ENCODE assay signal across 21 cellular contexts in the genomic region with DNA sequence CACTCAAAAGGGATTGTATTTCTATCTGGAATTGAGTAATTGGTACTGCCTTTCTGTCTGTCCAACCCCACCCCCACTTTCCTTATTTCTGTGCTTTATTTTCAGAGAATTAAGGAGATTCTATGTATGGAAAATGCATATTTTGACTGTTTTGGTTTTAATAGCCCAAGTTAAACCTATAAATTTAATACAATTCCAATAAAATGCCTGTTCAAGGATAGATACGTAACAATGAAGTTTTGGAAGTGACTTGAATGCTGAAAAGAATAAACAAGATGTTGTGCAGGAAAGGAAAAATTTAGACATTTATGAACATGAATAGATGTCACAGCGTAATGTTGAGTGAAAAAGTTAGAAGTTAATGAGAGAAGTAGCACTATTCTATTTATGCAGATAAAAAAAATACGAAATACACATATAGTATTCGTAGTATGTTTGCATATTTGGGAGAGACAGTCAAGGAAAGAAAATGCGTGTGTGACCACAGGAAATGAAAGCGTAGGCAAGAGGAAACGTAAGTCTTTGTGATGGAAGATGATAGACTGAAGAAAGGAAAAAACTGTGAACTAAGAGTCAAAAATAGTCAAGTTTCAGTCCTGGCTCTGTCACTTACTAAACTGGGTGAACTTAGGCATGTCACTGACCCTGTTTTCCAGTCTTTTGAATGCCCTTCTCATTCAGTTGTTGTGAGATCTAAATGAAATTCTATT.
DNase-seq lines count a peak whose midpoint lies in the region; ATAC-seq and TF ChIP-seq lines count a peak whose summit lies in the region.
"Had no signal": no experiment of that assay in that cellular context is flagged by ENCODE, and none has a peak within 500 bp of the region (broad histone marks: within the 10 kb centered on the region; RNA-seq: fewer than 3 reads in every experiment).

No MANE protein-coding gene starts in this region.

- no peak for DNase-seq in activated naive CD4-positive, alpha-beta T cell treated with anti-CD3 and anti-CD28 coated beads for 36 hours
- DNase-seq in activated naive CD8-positive, alpha-beta T cell treated with anti-CD3 and anti-CD28 coated beads, Interleukin-2, amount 50 U/mL, for 24 hours, result no peak
- no peak for DNase-seq in stimulated activated naive CD8-positive, alpha-beta T cell treated with anti-CD3 and anti-CD28 coated beads, Interleukin-15, Interleukin-2, amounts not matched to agents 100 U/mL and 50 U/mL, for 24 hours
- DNase-seq in HK-2 (ENCODE audit: unreplicated experiment), result no peak
- no peak for DNase-seq in CD8-positive, alpha-beta T cell
- DNase-seq: activated B cell treated with CpG ODN at 0.5 μM for 24 hours; activated effector memory CD4-positive, alpha-beta T cell treated with anti-CD3 and anti-CD28 coated beads, Interleukin-2, amount 50 U/mL, for 16 hours; aorta; CD4-positive, alpha-beta memory T cell; DMS53; head of caudate nucleus; NCI-H1417; NCI-H2107; NCI-H510A; occipital lobe; SHP77; T-cell had no signal

- H3K4me1 Mint-ChIP-seq in activated naive CD4-positive, alpha-beta T cell treated with anti-CD3 and anti-CD28 coated beads, Interleukin-2, amount 50 U/mL, for 24 hours, result peaks cover 28% of the 10 kb centered on the region
- peaks cover 37% of the 10 kb centered on the region for H3K4me1 Mint-ChIP-seq in activated naive CD4-positive, alpha-beta T cell treated with anti-CD3 and anti-CD28 coated beads for 36 hours (ENCODE audit: low read depth)
- peaks cover 49% of the 10 kb centered on the region for H3K4me1 Mint-ChIP-seq in activated naive CD8-positive, alpha-beta T cell treated with anti-CD3 and anti-CD28 coated beads, Interleukin-2, amount 50 U/mL, for 24 hours
- H3K4me1 Mint-ChIP-seq in CD8-positive, alpha-beta T cell (ENCODE audit: low read depth), result peaks cover 29% of the 10 kb centered on the region

- H3K36me3 ChIP-seq in HUES6 (ENCODE audit: control insufficient read depth, insufficient read depth, low read length), result no peaks in the 10 kb centered on the region
- H3K36me3 ChIP-seq in CD8-positive, alpha-beta T cell (ENCODE audit: insufficient read depth, low read length), result no peaks in the 10 kb centered on the region
- H3K36me3 ChIP-seq: right atrium auricular region had no signal

- H3K4me3 ChIP-seq in HUES6 (ENCODE audit: low read depth, low read length), result peak overlapping the region; percentile 44; the same call in 1 of the 2 replicates
- H3K4me3 ChIP-seq in CD8-positive, alpha-beta T cell (ENCODE audit: low read depth, low read length), result no peak overlapping the region
- H3K4me3 ChIP-seq: right atrium auricular region had no signal

- no peak overlapping the region for H3K9ac ChIP-seq in HUES6 (ENCODE audit: low read length)

- peaks cover 100% of the 10 kb centered on the region for H3K27me3 ChIP-seq in HUES6 (ENCODE audit: control insufficient read depth, insufficient read depth, low read length)
- peaks cover 78% of the 10 kb centered on the region for H3K27me3 ChIP-seq in CD8-positive, alpha-beta T cell (ENCODE audit: insufficient read depth, low read length)

- peaks cover 65% of the 10 kb centered on the region for H3K27me3 Mint-ChIP-seq in activated naive CD4-positive, alpha-beta T cell treated with anti-CD3 and anti-CD28 coated beads, Interleukin-2, amount 50 U/mL, for 24 hours
- H3K27me3 Mint-ChIP-seq in activated naive CD4-positive, alpha-beta T cell treated with anti-CD3 and anti-CD28 coated beads for 36 hours (ENCODE audit: low read depth), result peaks cover 72% of the 10 kb centered on the region
- peaks cover 84% of the 10 kb centered on the region for H3K27me3 Mint-ChIP-seq in activated naive CD8-positive, alpha-beta T cell treated with anti-CD3 and anti-CD28 coated beads, Interleukin-2, amount 50 U/mL, for 24 hours
- H3K27me3 Mint-ChIP-seq in CD8-positive, alpha-beta T cell (ENCODE audit: low read depth), result peaks cover 81% of the 10 kb centered on the region

- no peaks in the 10 kb centered on the region for H3K36me3 Mint-ChIP-seq in activated naive CD4-positive, alpha-beta T cell treated with anti-CD3 and anti-CD28 coated beads, Interleukin-2, amount 50 U/mL, for 24 hours
- no peaks in the 10 kb centered on the region for H3K36me3 Mint-ChIP-seq in activated naive CD4-positive, alpha-beta T cell treated with anti-CD3 and anti-CD28 coated beads for 36 hours (ENCODE audit: low read depth)
- peaks cover 2% of the 10 kb centered on the region for H3K36me3 Mint-ChIP-seq in activated naive CD8-positive, alpha-beta T cell treated with anti-CD3 and anti-CD28 coated beads, Interleukin-2, amount 50 U/mL, for 24 hours (ENCODE audit: low read depth)
- no peaks in the 10 kb centered on the region for H3K36me3 Mint-ChIP-seq in CD8-positive, alpha-beta T cell
- H3K36me3 Mint-ChIP-seq: CD4-positive, alpha-beta memory T cell; T-cell had no signal

- no peaks in the 10 kb centered on the region for H3K9me3 Mint-ChIP-seq in activated naive CD4-positive, alpha-beta T cell treated with anti-CD3 and anti-CD28 coated beads, Interleukin-2, amount 50 U/mL, for 24 hours
- H3K9me3 Mint-ChIP-seq in activated naive CD4-positive, alpha-beta T cell treated with anti-CD3 and anti-CD28 coated beads for 36 hours, result no peaks in the 10 kb centered on the region
- no peaks in the 10 kb centered on the region for H3K9me3 Mint-ChIP-seq in activated naive CD8-positive, alpha-beta T cell treated with anti-CD3 and anti-CD28 coated beads, Interleukin-2, amount 50 U/mL, for 24 hours
- H3K9me3 Mint-ChIP-seq in CD8-positive, alpha-beta T cell, result no peaks in the 10 kb centered on the region
- H3K9me3 Mint-ChIP-seq: activated B cell treated with CpG ODN at 0.5 μM for 24 hours, T-cell had no signal

- H3K27ac ChIP-seq in HUES6 (ENCODE audit: low read depth, low read length), result no peak overlapping the region
- H3K27ac ChIP-seq in CD8-positive, alpha-beta T cell (ENCODE audit: low read depth, low read length), result no peak overlapping the region
- H3K27ac ChIP-seq: right atrium auricular region had no signal

- ATAC-seq in activated naive CD8-positive, alpha-beta T cell treated with anti-CD3 and anti-CD28 coated beads, Interleukin-2, amount 50 U/mL, for 24 hours, result peak; percentile 81
- ATAC-seq in stimulated activated naive CD8-positive, alpha-beta T cell treated with anti-CD3 and anti-CD28 coated beads, Interleukin-15, Interleukin-2, amounts not matched to agents 100 U/mL and 50 U/mL, for 24 hours, result peak; percentile 70
- ATAC-seq in CD8-positive, alpha-beta T cell, result no peak
- ATAC-seq in esophagus mucosa, result no peak

- CTCF ChIA-PET in activated naive CD4-positive, alpha-beta T cell treated with anti-CD3 and anti-CD28 coated beads for 36 hours (lab: Charles Lee), result no interaction called here
- CTCF ChIA-PET in CD8-positive, alpha-beta T cell (lab: Charles Lee), result no interaction called here

- H3K4me1 ChIP-seq in HUES6 (ENCODE audit: control insufficient read depth, insufficient read depth, low read length), result peaks cover 44% of the 10 kb centered on the region
- peaks cover 33% of the 10 kb centered on the region for H3K4me1 ChIP-seq in CD8-positive, alpha-beta T cell (ENCODE audit: insufficient read depth, low read length)

- intact Hi-C loops in activated naive CD4-positive, alpha-beta T cell treated with anti-CD3 and anti-CD28 coated beads for 36 hours (cut with micrococcal nuclease), result no loop called here
- intact Hi-C loops in CD8-positive, alpha-beta T cell (cut with DNase I, micrococcal nuclease), result no loop called here

- no peak overlapping the region for H3K27ac Mint-ChIP-seq in activated naive CD4-positive, alpha-beta T cell treated with anti-CD3 and anti-CD28 coated beads, Interleukin-2, amount 50 U/mL, for 24 hours
- H3K27ac Mint-ChIP-seq in activated naive CD4-positive, alpha-beta T cell treated with anti-CD3 and anti-CD28 coated beads for 36 hours, result no peak overlapping the region
- peak overlapping the region; percentile 56 for H3K27ac Mint-ChIP-seq in activated naive CD8-positive, alpha-beta T cell treated with anti-CD3 and anti-CD28 coated beads, Interleukin-2, amount 50 U/mL, for 24 hours
- H3K27ac Mint-ChIP-seq in CD8-positive, alpha-beta T cell, result no peak overlapping the region
- H3K27ac Mint-ChIP-seq: activated B cell treated with CpG ODN at 0.5 μM for 24 hours had no signal

- POLR2A ChIA-PET in CD8-positive, alpha-beta T cell (lab: Charles Lee), result no interaction called here

- no peaks in the 10 kb centered on the region for H3K9me3 ChIP-seq in HUES6 (ENCODE audit: control insufficient read depth, insufficient read depth, low read depth, low read length)
- no peaks in the 10 kb centered on the region for H3K9me3 ChIP-seq in CD8-positive, alpha-beta T cell (ENCODE audit: low read length)
- H3K9me3 ChIP-seq: right atrium auricular region had no signal

- H3K4me3 Mint-ChIP-seq in activated naive CD4-positive, alpha-beta T cell treated with anti-CD3 and anti-CD28 coated beads, Interleukin-2, amount 50 U/mL, for 24 hours, result peak overlapping the region; percentile 1
- H3K4me3 Mint-ChIP-seq in activated naive CD4-positive, alpha-beta T cell treated with anti-CD3 and anti-CD28 coated beads for 36 hours, result no peak overlapping the region
- H3K4me3 Mint-ChIP-seq in activated naive CD8-positive, alpha-beta T cell treated with anti-CD3 and anti-CD28 coated beads, Interleukin-2, amount 50 U/mL, for 24 hours, result no peak overlapping the region
- H3K4me3 Mint-ChIP-seq in CD8-positive, alpha-beta T cell, result no peak overlapping the region
- H3K4me3 Mint-ChIP-seq: activated B cell treated with CpG ODN at 0.5 μM for 24 hours had no signal

- TF ChIP-seq CTCF in CD8-positive, alpha-beta T cell (IDR thresholded peaks at IDR 0.05), result no peak

Comparison
In these comparisons a context has a peak if more than half of its experiments do, and no peak if none do; other contexts are left out.
1. ATAC-seq: peak in activated naive CD8-positive, alpha-beta T cell treated with anti-CD3 and anti-CD28 coated beads, Interleukin-2, amount 50 U/mL, for 24 hours (single experiment) and stimulated activated naive CD8-positive, alpha-beta T cell treated with anti-CD3 and anti-CD28 coated beads, Interleukin-15, Interleukin-2, amounts not matched to agents 100 U/mL and 50 U/mL, for 24 hours (single experiment); none in CD8-positive, alpha-beta T cell (single experiment) and esophagus mucosa (single experiment).